ENCODE assay signal across 1 cellular context in genomic region chr6:11425876-11426275, GRCh38.
TF ChIP-seq lines count a peak whose summit lies in the region.

No MANE protein-coding gene starts in this region.

TF ChIP-seq in HepG2, 621 proteins besides CTCF, POLR2A, EP300 and RAD21 (continued from another document):
- TF ChIP-seq TBX2 (CRISPR knock-in tag; IDR thresholded peaks at IDR 0.05; ENCODE audit: borderline replicate concordance) (peak; percentile 10; the same call in 1 of the 2 replicates), LCORL (IDR thresholded peaks at IDR 0.05) (no peak), LCORL (CRISPR knock-in tag; IDR thresholded peaks at IDR 0.05) (peak; percentile 19), ZFX (CRISPR knock-in tag; IDR thresholded peaks at IDR 0.05; ENCODE audit: low read depth) (0 out of 2 replicates have a peak, but pooled peaks have one; percentile 8), ATF7-NPFF (CRISPR knock-in tag; IDR thresholded peaks at IDR 0.05; ENCODE audit: low read depth) (0 out of 2 replicates have a peak, but pooled peaks have one; percentile 20), NR2C2 (CRISPR knock-in tag; IDR thresholded peaks at IDR 0.05; ENCODE audit: borderline replicate concordance) (0 out of 2 replicates have a peak, but pooled peaks have one; percentile 5), PITX1 (CRISPR knock-in tag; IDR thresholded peaks at IDR 0.05) (0 out of 2 replicates have a peak, but pooled peaks have one; percentile 2), ZNF414 (CRISPR knock-in tag; IDR thresholded peaks at IDR 0.05) (peak; percentile 62; the same call in 1 of the 2 replicates), CBX2 (IDR thresholded peaks at IDR 0.05; ENCODE audit: low read depth, low read length) (no peak), CBX2 (CRISPR knock-in tag; IDR thresholded peaks at IDR 0.05; ENCODE audit: low read depth) (no peak)
- TF ChIP-seq, protein P1, sequence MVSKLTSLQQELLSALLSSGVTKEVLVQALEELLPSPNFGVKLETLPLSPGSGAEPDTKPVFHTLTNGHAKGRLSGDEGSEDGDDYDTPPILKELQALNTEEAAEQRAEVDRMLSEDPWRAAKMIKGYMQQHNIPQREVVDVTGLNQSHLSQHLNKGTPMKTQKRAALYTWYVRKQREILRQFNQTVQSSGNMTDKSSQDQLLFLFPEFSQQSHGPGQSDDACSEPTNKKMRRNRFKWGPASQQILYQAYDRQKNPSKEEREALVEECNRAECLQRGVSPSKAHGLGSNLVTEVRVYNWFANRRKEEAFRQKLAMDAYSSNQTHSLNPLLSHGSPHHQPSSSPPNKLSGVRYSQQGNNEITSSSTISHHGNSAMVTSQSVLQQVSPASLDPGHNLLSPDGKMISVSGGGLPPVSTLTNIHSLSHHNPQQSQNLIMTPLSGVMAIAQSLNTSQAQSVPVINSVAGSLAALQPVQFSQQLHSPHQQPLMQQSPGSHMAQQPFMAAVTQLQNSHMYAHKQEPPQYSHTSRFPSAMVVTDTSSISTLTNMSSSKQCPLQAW (CRISPR knock-in tag; IDR thresholded peaks at IDR 0.05) = 0 out of 2 replicates have a peak, but pooled peaks have one; percentile 36
